ENCODE assay signal across 18 cellular contexts in genomic region chr4:81984746-81985145, GRCh38.
DNase-seq lines count a peak whose midpoint lies in the region; ATAC-seq and TF ChIP-seq lines count a peak whose summit lies in the region.
"Had no signal": no experiment of that assay in that cellular context is flagged by ENCODE, and none has a peak within 500 bp of the region (broad histone marks: within the 10 kb centered on the region; RNA-seq: fewer than 3 reads in every experiment).

No MANE protein-coding gene starts in this region.

- H3K36me3 ChIP-seq in uterus, result no peaks in the 10 kb centered on the region
- H3K36me3 ChIP-seq: BLaER1, HAP-1 had no signal

- DNase-seq in DMS 273 (lab: John Stamatoyannopoulos, UW; ENCODE audit: unreplicated experiment) (peak; percentile 55), DMS 273 treated with DMSO at 0.1 percent for 48 hours (lab: John Stamatoyannopoulos, UW) (no peak), NCI-H524 treated with DMSO at 0.1 percent for 48 hours (lab: John Stamatoyannopoulos, UW) (peak; percentile 2), cerebellar cortex (ENCODE audit: low spot score) (peak; percentile 72), uterus (no peak)
- DNase-seq: Caco-2; CD4-positive, CD25-positive, alpha-beta regulatory T cell; CD8-positive, alpha-beta T cell; DMS53; DMS79 treated with DMSO at 0.1 percent for 48 hours; GOT3; HFFc6 had no signal

- no peak overlapping the region for H3K4me3 ChIP-seq in uterus
- H3K4me3 ChIP-seq: BLaER1, HAP-1 had no signal

- no peak for TF ChIP-seq CTCF in uterus (IDR thresholded peaks at IDR 0.05)

- ATAC-seq in GM21786 (IDR thresholded peaks at IDR 0.05; ENCODE audit: unreplicated experiment) (no peak), HG03442 (IDR thresholded peaks at IDR 0.05; ENCODE audit: unreplicated experiment) (no peak)
- ATAC-seq: CD8-positive, alpha-beta T cell had no signal

- TF ChIP-seq POLR2A in uterus (IDR thresholded peaks at IDR 0.05), result no peak

- H3K27me3 ChIP-seq in uterus, result no peaks in the 10 kb centered on the region
- H3K27me3 ChIP-seq: BLaER1 had no signal

- no peak overlapping the region for H3K27ac ChIP-seq in uterus
- H3K27ac ChIP-seq: 22Rv1, BLaER1, C4-2B had no signal

- intact Hi-C loops in uterus (cut with DNase I; ENCODE audit: low total_unique reads), result no loop called here

- no peaks in the 10 kb centered on the region for H3K4me1 ChIP-seq in uterus
- H3K4me1 ChIP-seq: HAP-1 had no signal

- H3K9me3 ChIP-seq in uterus, result no peaks in the 10 kb centered on the region
- H3K9me3 ChIP-seq: BLaER1, Caco-2, HAP-1 had no signal

Comparison
In these comparisons a context has a peak if more than half of its experiments do, and no peak if none do; other contexts are left out.
1. DNase-seq: peak in DMS 273 (single experiment), NCI-H524 treated with DMSO at 0.1 percent for 48 hours (single experiment) and cerebellar cortex (single experiment); none in DMS 273 treated with DMSO at 0.1 percent for 48 hours (single experiment) and uterus (0 of 2).